Comparison of ENCODE assay signal across 18 cellular contexts in the genomic region with DNA sequence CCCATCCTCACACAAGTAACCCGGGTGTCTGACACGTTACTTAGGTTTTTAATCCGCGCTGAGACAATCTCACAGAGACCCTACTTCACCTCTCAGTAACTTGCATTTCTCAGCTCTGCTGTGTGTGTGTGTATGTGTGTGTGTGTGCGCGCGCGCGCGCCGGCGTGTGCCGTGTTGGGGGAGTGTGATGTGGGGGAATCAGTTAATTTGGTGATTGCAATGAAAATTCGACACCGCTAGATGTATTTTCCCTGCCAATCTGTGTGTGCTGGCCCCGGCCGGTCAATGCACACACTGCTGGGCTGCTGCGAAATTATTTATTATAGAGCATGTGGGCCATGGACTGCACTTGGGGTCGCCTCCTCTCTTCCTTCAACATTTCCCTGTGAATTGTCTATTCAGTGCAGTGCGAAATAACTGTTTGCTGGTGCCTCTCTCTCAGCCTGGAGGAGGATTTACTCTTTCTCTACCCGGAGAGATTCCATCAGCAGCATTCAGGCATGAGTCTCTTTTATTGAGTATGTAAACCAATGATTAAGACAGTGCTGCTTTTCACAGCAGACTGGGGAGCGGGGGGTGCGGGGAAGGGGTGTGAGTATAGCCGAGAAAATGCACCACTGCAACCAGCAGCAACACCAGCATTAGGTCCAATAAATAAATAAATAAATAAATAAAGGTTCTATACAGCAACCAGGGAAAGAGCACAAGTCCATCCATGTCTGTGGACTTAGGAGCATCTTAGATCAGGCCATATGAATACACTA. TPM values are rescaled to one million over a fixed set of nuclear protein-coding genes. Genes with fewer than 3 reads are reported as not detected.
A peak's percentile ranks its signal among the peaks of the same experiment; 100 is the strongest.
DNase-seq lines count a peak whose midpoint lies in the region; ATAC-seq and TF ChIP-seq lines count a peak whose summit lies in the region.
"Had no signal": no experiment of that assay in that cellular context is flagged by ENCODE, and none has a peak within 500 bp of the region (broad histone marks: within the 10 kb centered on the region; RNA-seq: fewer than 3 reads in every experiment).

No MANE protein-coding gene starts in this region.

- ATAC-seq in right cardiac atrium (no peak), Right ventricle myocardium superior (ENCODE audit: poor library complexity) (no peak), GM19023 (IDR thresholded peaks at IDR 0.05; ENCODE audit: unreplicated experiment) (no peak), GM18520 (IDR thresholded peaks at IDR 0.05; ENCODE audit: unreplicated experiment) (no peak)
- ATAC-seq in stimulated activated naive CD8-positive, alpha-beta T cell treated with anti-CD3 and anti-CD28 coated beads, Interleukin-15, Interleukin-2, amounts not matched to agents 100 U/mL and 50 U/mL, for 24 hours: no peak
- ATAC-seq: activated CD4-positive, alpha-beta T cell treated with anti-CD3 and anti-CD28 coated beads for 36 hours; HepG2; left lobe of liver had no signal

- peaks cover 20% of the 10 kb centered on the region for H3K4me1 Mint-ChIP-seq in endothelial cell (ENCODE audit: unreplicated experiment)
- peaks cover 47% of the 10 kb centered on the region for H3K4me1 Mint-ChIP-seq in neural crest cell
- H3K4me1 Mint-ChIP-seq in type B pancreatic cell (ENCODE audit: unreplicated experiment): peaks cover 17% of the 10 kb centered on the region

- WGBS in right cardiac atrium: 15% methylated on average over 24 of the region's 24 CpGs

- no peak overlapping the region for H3K27ac Mint-ChIP-seq in endothelial cell (ENCODE audit: unreplicated experiment)
- no peak overlapping the region for H3K27ac Mint-ChIP-seq in neural crest cell (ENCODE audit: unreplicated experiment)
- no peak overlapping the region for H3K27ac Mint-ChIP-seq in type B pancreatic cell
- H3K27ac Mint-ChIP-seq: activated CD4-positive, alpha-beta T cell treated with anti-CD3 and anti-CD28 coated beads for 36 hours; T-helper 1 cell treated with Interleukin-12 subunit alpha and Interleukin-12 subunit beta and Interleukin-4 antibody, amounts not matched to agents 30 μg/mL and 1 μg/mL, for 36 hours had no signal

- no peaks in the 10 kb centered on the region for H3K9me3 ChIP-seq in right cardiac atrium (ENCODE audit: control insufficient read depth, low read length)
- H3K9me3 ChIP-seq: adrenal gland, neutrophil, Peyer's patch had no signal

- H3K27me3 ChIP-seq in right cardiac atrium (ENCODE audit: control insufficient read depth, insufficient read depth): no peaks in the 10 kb centered on the region

- H3K27ac ChIP-seq in right cardiac atrium (ENCODE audit: low read length): no peak overlapping the region
- H3K27ac ChIP-seq: adrenal gland, neutrophil, Peyer's patch had no signal

- H3K4me3 ChIP-seq in right cardiac atrium (ENCODE audit: low read length): peak overlapping the region; percentile 38
- H3K4me3 ChIP-seq: adrenal gland, Peyer's patch had no signal

- no peaks in the 10 kb centered on the region for H3K4me1 ChIP-seq in right cardiac atrium (ENCODE audit: control insufficient read depth, insufficient read depth, low read length)

- intact Hi-C loops in right cardiac atrium (cut with DNase I) (no loop called here), Right ventricle myocardium superior (cut with DNase I) (no loop called here)

- H3K27me3 Mint-ChIP-seq in endothelial cell (ENCODE audit: unreplicated experiment) (peaks cover 13% of the 10 kb centered on the region), neural crest cell (ENCODE audit: low read depth) (peaks cover 58% of the 10 kb centered on the region), type B pancreatic cell (peaks cover 72% of the 10 kb centered on the region)

- TF ChIP-seq CTCF in endothelial cell (IDR thresholded peaks at IDR 0.05; ENCODE audit: unreplicated experiment) (no peak), neural crest cell (conservative IDR thresholded peaks at IDR 0.05) (no peak), type B pancreatic cell (conservative IDR thresholded peaks at IDR 0.05) (no peak)

- DNase-seq in right cardiac atrium: peak in 2 of 3 donors; percentile 40 to 49
- no peak for DNase-seq in Right ventricle myocardium superior
- DNase-seq in endothelial cell (ENCODE audit: low spot score): peak; percentile 34
- no peak for DNase-seq in neural crest cell (ENCODE audit: low read depth, low spot score)
- no peak for DNase-seq in type B pancreatic cell (ENCODE audit: extremely low spot score, unreplicated experiment)
- no peak for DNase-seq in stimulated activated naive CD8-positive, alpha-beta T cell treated with anti-CD3 and anti-CD28 coated beads, Interleukin-15, Interleukin-2, amounts not matched to agents 100 U/mL and 50 U/mL, for 24 hours
- DNase-seq: ACHN; activated CD4-positive, alpha-beta T cell treated with anti-CD3 and anti-CD28 coated beads for 36 hours; adrenal gland; NCI-H345; Peyer's patch had no signal

- no peaks in the 10 kb centered on the region for H3K36me3 Mint-ChIP-seq in endothelial cell (ENCODE audit: low read depth, unreplicated experiment)
- no peaks in the 10 kb centered on the region for H3K36me3 Mint-ChIP-seq in neural crest cell (ENCODE audit: low read depth)
- H3K36me3 Mint-ChIP-seq in type B pancreatic cell: no peaks in the 10 kb centered on the region

- H3K4me3 Mint-ChIP-seq in endothelial cell (ENCODE audit: unreplicated experiment) (peak overlapping the region; percentile 75), neural crest cell (peak overlapping the region; percentile 80), type B pancreatic cell (peak overlapping the region; percentile 80)
- H3K4me3 Mint-ChIP-seq: activated CD4-positive, alpha-beta T cell treated with anti-CD3 and anti-CD28 coated beads for 36 hours; T-helper 1 cell treated with Interleukin-12 subunit alpha and Interleukin-12 subunit beta and Interleukin-4 antibody, amounts not matched to agents 30 μg/mL and 1 μg/mL, for 36 hours had no signal

- H3K9me3 Mint-ChIP-seq in endothelial cell (ENCODE audit: unreplicated experiment) (no peaks in the 10 kb centered on the region), neural crest cell (no peaks in the 10 kb centered on the region), type B pancreatic cell (no peaks in the 10 kb centered on the region)
- H3K9me3 Mint-ChIP-seq: T-helper 1 cell treated with Interleukin-12 subunit alpha and Interleukin-12 subunit beta and Interleukin-4 antibody, amounts not matched to agents 30 μg/mL and 1 μg/mL, for 36 hours had no signal

RNA-seq across cellular contexts. Expression of gene CADM2, which starts 2.9 kb away (rescaled TPM):
- 10 to 100 TPM; 14.3 to 17.8 (median 16.5) TPM for total RNA-seq in right cardiac atrium
- polyA plus RNA-seq in right cardiac atrium: 4.3 TPM
- 1.2 TPM for total RNA-seq in Right ventricle myocardium superior
- total RNA-seq in endothelial cell (ENCODE audit: unreplicated experiment): 0.97 TPM
- total RNA-seq in neural crest cell: 3.5 and 4.2 TPM in 2 replicates
- 4.0 and 11.4 TPM in 2 replicates for total RNA-seq in type B pancreatic cell (ENCODE audit: low replicate concordance)
- total RNA-seq: dermis microvascular lymphatic vessel endothelial cell, HepG2 had no signal
- polyA plus RNA-seq: HepG2 had no signal

Comparison
In these comparisons a context has a peak if more than half of its experiments do, and no peak if none do; other contexts are left out.
1. DNase-seq: peak in right cardiac atrium (2 of 3) and endothelial cell (single experiment); none in Right ventricle myocardium superior (single experiment), neural crest cell (single experiment), type B pancreatic cell (single experiment) and stimulated activated naive CD8-positive, alpha-beta T cell treated with anti-CD3 and anti-CD28 coated beads, Interleukin-15, Interleukin-2, amounts not matched to agents 100 U/mL and 50 U/mL, for 24 hours (single experiment).
2. Peak in every context shown above with its lines, with median percentiles within 50 percentile points of each other: H3K4me3 Mint-ChIP-seq.